Comparison of ENCODE assay signal across 27 cellular contexts in the genomic region with DNA sequence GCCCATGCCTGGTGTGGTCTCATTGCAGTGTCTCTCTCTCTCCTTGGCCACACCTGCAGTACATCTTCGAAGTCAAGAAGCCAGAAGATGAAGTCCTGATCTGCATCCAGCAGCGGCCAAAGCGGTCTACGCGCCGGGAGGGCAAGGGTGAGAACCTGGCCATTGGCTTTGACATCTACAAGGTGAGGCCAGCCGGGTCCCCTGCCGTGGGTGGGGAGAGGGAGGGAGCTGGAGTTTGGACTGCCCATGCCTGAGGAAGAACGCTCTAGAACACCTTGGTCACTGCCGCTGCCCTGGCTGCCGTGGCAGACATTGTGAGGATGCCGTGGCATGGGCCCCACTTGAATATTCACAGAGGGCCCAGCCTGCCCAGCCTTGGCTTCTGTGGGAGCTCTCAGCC. TPM values are rescaled to one million over a fixed set of nuclear protein-coding genes. Genes with fewer than 3 reads are reported as not detected.
A peak's percentile ranks its signal among the peaks of the same experiment; 100 is the strongest.
DNase-seq lines count a peak whose midpoint lies in the region; ATAC-seq, FAIRE-seq and TF ChIP-seq lines count a peak whose summit lies in the region.
"Had no signal": no experiment of that assay in that cellular context is flagged by ENCODE, and none has a peak within 500 bp of the region (broad histone marks: within the 10 kb centered on the region; RNA-seq: fewer than 3 reads in every experiment).

No MANE protein-coding gene starts in this region.

- FAIRE-seq in kidney (lab: Jason Lieb, UNC): no peak
- FAIRE-seq: A204.1, G401.6, GM12891, GM19239 had no signal

- H3K9ac ChIP-seq in kidney (ENCODE audit: low read length in 2 of 2) (no peak overlapping the region), neuronal stem cell (ENCODE audit: low read depth, low read length, poor library complexity) (peak overlapping the region; percentile 38)
- H3K9ac ChIP-seq: BLaER1 had no signal

- peak overlapping the region; percentile 60 for H3K23ac ChIP-seq in neuronal stem cell (ENCODE audit: low read depth, low read length, poor library complexity)

- H3K18ac ChIP-seq in neuronal stem cell (ENCODE audit: low read length): peak overlapping the region; percentile 45

- H3K27ac ChIP-seq in left ventricle myocardium inferior (replicated peaks): peak overlapping the region; percentile 16
- no peak overlapping the region for H3K27ac ChIP-seq in kidney (ENCODE audit: low read depth in 2 of 2, low read length in 2 of 2)
- H3K27ac ChIP-seq in lower lobe of right lung: no peak overlapping the region
- H3K27ac ChIP-seq in neuronal stem cell (replicated peaks; ENCODE audit: low read length): no peak overlapping the region
- no peak overlapping the region for H3K27ac ChIP-seq in sigmoid colon
- H3K27ac ChIP-seq: BLaER1 had no signal

- H3K4me3 ChIP-seq in left ventricle myocardium inferior (no peak overlapping the region), kidney (ENCODE audit: low read length in 2 of 2) (no peak overlapping the region), lower lobe of right lung (no peak overlapping the region), neuronal stem cell (ENCODE audit: low read length in 2 of 2) (no peak overlapping the region), sigmoid colon (no peak overlapping the region)
- H3K4me3 ChIP-seq: BLaER1 had no signal

- H3K36me3 ChIP-seq in left ventricle myocardium inferior (no peaks in the 10 kb centered on the region), kidney (ENCODE audit: control insufficient read depth in 1 of 2, insufficient read depth in 2 of 2, low read length in 2 of 2) (peaks cover 0 to 6% of the 10 kb centered on the region in 2 donors), lower lobe of right lung (peaks cover 8% of the 10 kb centered on the region), neuronal stem cell (replicated peaks in 1 of 2; ENCODE audit: control insufficient read depth in 2 of 2, insufficient read depth in 2 of 2, low read length in 2 of 2) (peaks cover 0 to 95% of the 10 kb centered on the region in 2 donors), sigmoid colon (peaks cover 0 to 53% (median 2%) of the 10 kb centered on the region in 4 donors)
- H3K36me3 ChIP-seq: BE2C had no signal

- no peak overlapping the region for H3K4ac ChIP-seq in neuronal stem cell (ENCODE audit: low read length)

- no peak for TF ChIP-seq CTCF in left ventricle myocardium inferior (IDR thresholded peaks at IDR 0.05; ENCODE audit: borderline replicate concordance)
- TF ChIP-seq CTCF in kidney (IDR thresholded peaks at IDR 0.05; ENCODE audit: borderline replicate concordance, extremely low read depth, insufficient read depth): no peak
- no peak for TF ChIP-seq CTCF in lower lobe of right lung (IDR thresholded peaks at IDR 0.05)
- no peak for TF ChIP-seq CTCF in sigmoid colon (IDR thresholded peaks at IDR 0.05)

- H2BK5ac ChIP-seq in neuronal stem cell (ENCODE audit: low read length): no peak overlapping the region

- no peak overlapping the region for H2BK12ac ChIP-seq in neuronal stem cell (ENCODE audit: low read length)

- no CpG with 5 or more reads among the region's 12 CpGs for WGBS in neuronal stem cell (ENCODE audit: extremely low coverage in 2 of 2, insufficient read length in 2 of 2, insufficient replicate concordance in 1 of 2), 2 donors
- 90 to 95% methylated on average over 12 of the region's 12 CpGs for WGBS in sigmoid colon, 2 donors

- H3K14ac ChIP-seq in neuronal stem cell (ENCODE audit: low read length): no peak overlapping the region

- no peak for ATAC-seq in lower lobe of right lung
- no peak for ATAC-seq in HG02588 (IDR thresholded peaks at IDR 0.05; ENCODE audit: unreplicated experiment)
- ATAC-seq in GM21528 (IDR thresholded peaks at IDR 0.05; ENCODE audit: low FRiP score, unreplicated experiment): no peak

- intact Hi-C loops in left ventricle myocardium inferior (cut with micrococcal nuclease) (no loop called here), cardiac septum (cut with DNase I) (no loop called here), kidney (cut with DNase I) (no loop called here), lower lobe of right lung (cut with DNase I) (no loop called here), sigmoid colon (cut with DNase I) (no loop called here)

- H4K8ac ChIP-seq in neuronal stem cell (ENCODE audit: low read depth, low read length): no peak overlapping the region

- no peak overlapping the region for H2AFZ ChIP-seq in neuronal stem cell (ENCODE audit: low read length)

- H2BK15ac ChIP-seq in neuronal stem cell (ENCODE audit: low read length): no peak overlapping the region

- no peak overlapping the region for H3K4me2 ChIP-seq in neuronal stem cell (ENCODE audit: insufficient read depth, low read length, poor library complexity, severe bottlenecking)
- H3K4me2 ChIP-seq: BLaER1 had no signal

- H3K4me1 ChIP-seq in left ventricle myocardium inferior (no peaks in the 10 kb centered on the region), kidney (ENCODE audit: control insufficient read depth in 1 of 2, insufficient read depth in 1 of 2, low read depth in 1 of 2, low read length in 2 of 2) (no peaks in the 10 kb centered on the region), lower lobe of right lung (no peaks in the 10 kb centered on the region), neuronal stem cell (ENCODE audit: control insufficient read depth in 2 of 2, insufficient read depth in 1 of 2, low read depth in 1 of 2, low read length in 2 of 2) (peaks cover 0 to 7% of the 10 kb centered on the region in 2 donors), sigmoid colon (no peaks in the 10 kb centered on the region)
- H3K4me1 ChIP-seq: BE2C had no signal

- no peak overlapping the region for H4K91ac ChIP-seq in neuronal stem cell (ENCODE audit: low read depth, low read length, poor library complexity)

- no peaks in the 10 kb centered on the region for H3K9me3 ChIP-seq in left ventricle myocardium inferior (replicated peaks)
- no peaks in the 10 kb centered on the region for H3K9me3 ChIP-seq in kidney (ENCODE audit: control insufficient read depth in 1 of 2, low read length in 2 of 2)
- H3K9me3 ChIP-seq in lower lobe of right lung: no peaks in the 10 kb centered on the region
- no peaks in the 10 kb centered on the region for H3K9me3 ChIP-seq in neuronal stem cell (replicated peaks in 1 of 2; ENCODE audit: control insufficient read depth in 2 of 2, insufficient read depth in 1 of 2, low read depth in 1 of 2, low read length in 2 of 2)
- H3K9me3 ChIP-seq in sigmoid colon: no peaks in the 10 kb centered on the region
- H3K9me3 ChIP-seq: BE2C, BLaER1 had no signal

- H2AK5ac ChIP-seq in neuronal stem cell (ENCODE audit: low read depth, low read length): no peak overlapping the region

- peaks cover 1% of the 10 kb centered on the region for H3K79me1 ChIP-seq in neuronal stem cell (ENCODE audit: low read depth, low read length)

- H3K27me3 ChIP-seq in left ventricle myocardium inferior (ENCODE audit: low read depth): no peaks in the 10 kb centered on the region
- no peaks in the 10 kb centered on the region for H3K27me3 ChIP-seq in lower lobe of right lung (ENCODE audit: low read depth)
- H3K27me3 ChIP-seq in neuronal stem cell (ENCODE audit: control insufficient read depth in 3 of 3, insufficient read depth in 3 of 3, low read depth in 1 of 3, low read length in 3 of 3): no peaks in the 10 kb centered on the region
- no peaks in the 10 kb centered on the region for H3K27me3 ChIP-seq in sigmoid colon
- H3K27me3 ChIP-seq: BE2C, BLaER1 had no signal

- TF ChIP-seq EP300 in sigmoid colon (IDR thresholded peaks at IDR 0.05): no peak

- TF ChIP-seq POLR2A in sigmoid colon (IDR thresholded peaks at IDR 0.05): no peak

- no peak overlapping the region for H2BK120ac ChIP-seq in neuronal stem cell (ENCODE audit: low read depth, low read length)

- no peak for DNase-seq in left ventricle myocardium inferior
- no peak for DNase-seq in cardiac septum (ENCODE audit: low spot score)
- peak; percentile 63 for DNase-seq in kidney
- peak; percentile 39 for DNase-seq in lower lobe of right lung
- DNase-seq in neuronal stem cell (ENCODE audit: low spot score): no peak
- no peak for DNase-seq in sigmoid colon
- DNase-seq: 8988T; ACHN; BE2C; C1 segment of cervical spinal cord; CD4-positive, alpha-beta memory T cell; CD4-positive, CD25-positive, alpha-beta regulatory T cell; CD8-positive, alpha-beta memory T cell; COR-L47; DMS 273 treated with DMSO at 0.1 percent for 48 hours; DMS79 treated with DMSO at 0.1 percent for 48 hours; GF-D8 had no signal

RNA-seq across cellular contexts. Expression of a gene that starts 9.1 kb away (rescaled TPM):
- total RNA-seq in left ventricle myocardium inferior (3.2 TPM), cardiac septum (3.0 TPM), kidney (10.7 TPM), lower lobe of right lung (5.5 TPM), sigmoid colon (10 to 100 TPM in 2 of 4 donors, 1 to 10 TPM in 2; 7.7 to 12.8 (median 9.7) TPM)
- polyA plus RNA-seq in kidney (ENCODE audit: insufficient read depth, low read depth, low replicate concordance) (6.1 TPM), sigmoid colon (1 to 10 TPM; 1.8 to 3.6 (median 2.1) TPM)
- 0.71 TPM for polyA plus RNA-seq in neuronal stem cell (2013, experiment 1 of 2)
- 0.60 TPM for polyA plus RNA-seq in neuronal stem cell (2013, experiment 2 of 2)
- total RNA-seq: A673 had no signal
- polyA plus RNA-seq: AG04450 had no signal

RNA-seq across cellular contexts. Expression of a gene that starts 16.3 kb away (rescaled TPM):
- total RNA-seq in left ventricle myocardium inferior (not detected), cardiac septum (not detected), kidney (1.8 TPM), lower lobe of right lung (not detected), sigmoid colon (1 to 10 TPM in 1 of 4 donors, not detected in 3; 1.4 TPM)
- polyA plus RNA-seq in kidney (ENCODE audit: insufficient read depth, low read depth, low replicate concordance) (not detected), sigmoid colon (1 to 10 TPM in 1 of 3 donors, not detected in 2; 4.5 TPM)
- not detected for polyA plus RNA-seq in neuronal stem cell (2013, experiment 1 of 2)
- not detected for polyA plus RNA-seq in neuronal stem cell (2013, experiment 2 of 2)
- total RNA-seq: A673; CD4-positive, CD25-positive, alpha-beta regulatory T cell; CD8-positive, alpha-beta memory T cell had no signal
- polyA plus RNA-seq: AG04450; CD14-positive monocyte; CD4-positive, alpha-beta memory T cell; CD4-positive, CD25-positive, alpha-beta regulatory T cell; CD8-positive, alpha-beta memory T cell had no signal

RNA-seq across cellular contexts. Expression of a gene that starts 52.2 kb away (rescaled TPM):
- total RNA-seq in left ventricle myocardium inferior (2.3 TPM), cardiac septum (4.0 TPM), kidney (36.0 TPM), lower lobe of right lung (7.2 TPM), sigmoid colon (10 to 100 TPM in 1 of 4 donors, 1 to 10 TPM in 3; 4.1 to 12.5 (median 6.7) TPM)
- polyA plus RNA-seq in kidney (ENCODE audit: insufficient read depth, low read depth, low replicate concordance) (20.0 TPM), sigmoid colon (100 to 1,000 TPM in 1 of 3 donors, 10 to 100 TPM in 2; 89.5 to 110 (median 90.8) TPM)
- polyA plus RNA-seq in neuronal stem cell (2013, experiment 1 of 2): 7.6 TPM
- 8.0 TPM for polyA plus RNA-seq in neuronal stem cell (2013, experiment 2 of 2)

Comparison
In these comparisons a context has a peak if more than half of its experiments do, and no peak if none do; other contexts are left out.
1. DNase-seq: peak in kidney (single experiment) and lower lobe of right lung (single experiment); none in left ventricle myocardium inferior (single experiment), cardiac septum (single experiment), neuronal stem cell (single experiment) and sigmoid colon (single experiment).